Comparison of ENCODE assay signal across 27 cellular contexts in genomic region chr13:89883893-89884448, GRCh38.
"Had no signal": no experiment of that assay in that cellular context is flagged by ENCODE, and none has a peak within 500 bp of the region (broad histone marks: within the 10 kb centered on the region; RNA-seq: fewer than 3 reads in every experiment).

No MANE protein-coding gene starts in this region.

- H3K4me1 ChIP-seq: adrenal gland, body of pancreas, esophagus muscularis mucosa, heart left ventricle had no signal

- H3K36me3 ChIP-seq: adrenal gland, esophagus muscularis mucosa, heart left ventricle had no signal

- H3K27me3 Mint-ChIP-seq: activated CD4-positive, alpha-beta memory T cell treated with anti-CD3 and anti-CD28 coated beads, Interleukin-2, amount 10 ng/mL, durations not matched to agents 7 days and 5 days; activated CD4-positive, alpha-beta T cell treated with anti-CD3 and anti-CD28 coated beads, Interleukin-2, amount 10 ng/mL, durations not matched to agents 7 days and 5 days; activated naive CD4-positive, alpha-beta T cell treated with anti-CD3 and anti-CD28 coated beads, Interleukin-2, amount 50 U/mL, for 24 hours; activated naive CD8-positive, alpha-beta T cell treated with anti-CD3 and anti-CD28 coated beads for 36 hours; activated naive CD8-positive, alpha-beta T cell treated with anti-CD3 and anti-CD28 coated beads, Interleukin-2, amount 50 U/mL, for 24 hours; activated T-cell treated with anti-CD3 and anti-CD28 coated beads, Interleukin-2, amount 50 U/mL, for 24 hours; effector memory CD8-positive, alpha-beta T cell had no signal

- H3K9me3 ChIP-seq: adrenal gland, body of pancreas, esophagus muscularis mucosa, heart left ventricle had no signal

- H3K27ac ChIP-seq: adrenal gland, body of pancreas, esophagus muscularis mucosa, heart left ventricle, VCaP had no signal

- ATAC-seq: activated naive CD8-positive, alpha-beta T cell treated with anti-CD3 and anti-CD28 coated beads, Interleukin-2, amount 50 U/mL, for 24 hours; activated T-cell treated with anti-CD3 and anti-CD28 coated beads, Interleukin-2, amount 50 U/mL, for 72 hours; body of pancreas; effector memory CD8-positive, alpha-beta T cell; heart left ventricle; WTC11 had no signal

- DNase-seq: activated CD4-positive, alpha-beta memory T cell treated with anti-CD3 and anti-CD28 coated beads, Interleukin-2, amount 10 ng/mL, durations not matched to agents 7 days and 5 days; activated CD4-positive, alpha-beta T cell treated with anti-CD3 and anti-CD28 coated beads for 1 hour; activated CD4-positive, alpha-beta T cell treated with anti-CD3 and anti-CD28 coated beads for 4 hours; activated CD4-positive, alpha-beta T cell treated with anti-CD3 and anti-CD28 coated beads, Interleukin-2, amount 10 ng/mL, durations not matched to agents 7 days and 5 days; activated CD4-positive, alpha-beta T cell treated with anti-CD3 and anti-CD28 coated beads, Interleukin-2, amount 50 U/mL, for 4 hours; activated CD8-positive, alpha-beta memory T cell treated with anti-CD3 and anti-CD28 coated beads, Interleukin-2, amount 50 U/mL, for 48 hours; activated naive CD4-positive, alpha-beta T cell treated with anti-CD3 and anti-CD28 coated beads for 36 hours; activated naive CD8-positive, alpha-beta T cell treated with anti-CD3 and anti-CD28 coated beads for 36 hours; activated naive CD8-positive, alpha-beta T cell treated with anti-CD3 and anti-CD28 coated beads, Interleukin-2, amount 50 U/mL, for 24 hours; activated T-cell treated with anti-CD3 and anti-CD28 coated beads for 4 hours; activated T-cell treated with anti-CD3 and anti-CD28 coated beads, Interleukin-2, amount 50 U/mL, for 24 hours; activated T-cell treated with anti-CD3 and anti-CD28 coated beads, Interleukin-2, amount 50 U/mL, for 72 hours; amygdala; aorta; body of pancreas; cortex of kidney; dermis blood vessel endothelial cell; effector CD4-positive, alpha-beta T cell; effector memory CD8-positive, alpha-beta T cell; erythroblast; T-helper 2 cell had no signal

- H3K27me3 ChIP-seq: adrenal gland, body of pancreas, esophagus muscularis mucosa, heart left ventricle had no signal

- H3K4me3 Mint-ChIP-seq: activated CD4-positive, alpha-beta memory T cell treated with anti-CD3 and anti-CD28 coated beads, Interleukin-2, amount 10 ng/mL, durations not matched to agents 7 days and 5 days; activated CD4-positive, alpha-beta T cell treated with anti-CD3 and anti-CD28 coated beads, Interleukin-2, amount 10 ng/mL, durations not matched to agents 7 days and 5 days; activated naive CD4-positive, alpha-beta T cell treated with anti-CD3 and anti-CD28 coated beads for 36 hours; activated naive CD4-positive, alpha-beta T cell treated with anti-CD3 and anti-CD28 coated beads, Interleukin-2, amount 50 U/mL, for 24 hours; activated naive CD8-positive, alpha-beta T cell treated with anti-CD3 and anti-CD28 coated beads for 36 hours; activated naive CD8-positive, alpha-beta T cell treated with anti-CD3 and anti-CD28 coated beads, Interleukin-2, amount 50 U/mL, for 24 hours; activated T-cell treated with anti-CD3 and anti-CD28 coated beads, Interleukin-2, amount 50 U/mL, for 24 hours; activated T-cell treated with anti-CD3 and anti-CD28 coated beads, Interleukin-2, amount 50 U/mL, for 72 hours; effector memory CD8-positive, alpha-beta T cell; WTC11 had no signal

- H3K4me1 Mint-ChIP-seq: activated CD4-positive, alpha-beta memory T cell treated with anti-CD3 and anti-CD28 coated beads, Interleukin-2, amount 10 ng/mL, durations not matched to agents 7 days and 5 days; activated CD4-positive, alpha-beta T cell treated with anti-CD3 and anti-CD28 coated beads, Interleukin-2, amount 10 ng/mL, durations not matched to agents 7 days and 5 days; activated naive CD4-positive, alpha-beta T cell treated with anti-CD3 and anti-CD28 coated beads, Interleukin-2, amount 50 U/mL, for 24 hours; activated naive CD8-positive, alpha-beta T cell treated with anti-CD3 and anti-CD28 coated beads for 36 hours; activated naive CD8-positive, alpha-beta T cell treated with anti-CD3 and anti-CD28 coated beads, Interleukin-2, amount 50 U/mL, for 24 hours; WTC11 had no signal

- H3K27ac Mint-ChIP-seq: activated CD4-positive, alpha-beta memory T cell treated with anti-CD3 and anti-CD28 coated beads, Interleukin-2, amount 10 ng/mL, durations not matched to agents 7 days and 5 days; activated CD4-positive, alpha-beta T cell treated with anti-CD3 and anti-CD28 coated beads, Interleukin-2, amount 10 ng/mL, durations not matched to agents 7 days and 5 days; activated naive CD4-positive, alpha-beta T cell treated with anti-CD3 and anti-CD28 coated beads for 36 hours; activated naive CD4-positive, alpha-beta T cell treated with anti-CD3 and anti-CD28 coated beads, Interleukin-2, amount 50 U/mL, for 24 hours; activated naive CD8-positive, alpha-beta T cell treated with anti-CD3 and anti-CD28 coated beads for 36 hours; activated naive CD8-positive, alpha-beta T cell treated with anti-CD3 and anti-CD28 coated beads, Interleukin-2, amount 50 U/mL, for 24 hours; activated T-cell treated with anti-CD3 and anti-CD28 coated beads, Interleukin-2, amount 50 U/mL, for 24 hours; activated T-cell treated with anti-CD3 and anti-CD28 coated beads, Interleukin-2, amount 50 U/mL, for 72 hours; effector memory CD8-positive, alpha-beta T cell; WTC11 had no signal

- H3K4me3 ChIP-seq: adrenal gland, body of pancreas, esophagus muscularis mucosa had no signal

- H3K36me3 Mint-ChIP-seq: activated naive CD4-positive, alpha-beta T cell treated with anti-CD3 and anti-CD28 coated beads, Interleukin-2, amount 50 U/mL, for 24 hours; activated naive CD8-positive, alpha-beta T cell treated with anti-CD3 and anti-CD28 coated beads for 36 hours; WTC11 had no signal
